In the genomic region with DNA sequence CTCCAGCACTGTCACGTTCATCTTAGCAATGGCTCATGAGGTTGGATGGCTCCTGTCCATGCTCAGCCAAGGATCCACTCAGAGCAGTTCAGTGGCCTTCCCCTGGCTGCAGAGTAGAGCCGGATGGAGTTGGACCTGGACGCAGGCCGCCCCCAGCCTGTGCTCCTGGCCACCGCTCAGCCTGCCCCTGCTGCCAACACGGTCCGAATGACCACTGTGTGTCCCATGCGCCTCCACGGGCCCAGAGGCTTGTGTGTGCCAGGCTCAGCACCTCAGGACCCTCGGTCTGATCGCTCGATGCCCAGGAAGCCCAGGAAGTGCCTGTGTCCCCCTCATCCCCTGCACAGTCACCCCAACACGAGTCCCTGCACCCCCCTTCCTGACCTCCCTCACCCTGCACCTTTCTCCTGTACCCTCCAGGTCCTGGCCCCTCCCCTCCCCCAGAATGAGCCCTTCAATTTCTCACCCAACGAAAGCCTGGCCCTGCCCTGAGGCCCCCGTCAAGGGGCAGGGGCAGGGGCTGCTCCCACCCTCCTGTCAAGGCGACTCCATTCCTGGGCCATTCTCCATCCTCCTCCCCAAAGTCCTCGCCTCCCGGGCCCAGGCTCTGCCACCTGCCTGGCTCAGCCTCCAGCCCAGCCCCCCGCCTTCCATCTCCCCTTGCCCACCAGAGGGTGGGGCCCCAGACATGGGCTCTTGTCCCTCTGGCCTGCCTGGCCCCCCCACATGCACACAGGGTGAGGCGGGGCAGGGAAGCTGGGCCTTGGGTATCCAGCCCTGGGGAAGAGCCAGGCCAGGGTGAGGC, we compare ENCODE assay signal across 16 cellular contexts.
"Had no signal": no experiment of that assay in that cellular context is flagged by ENCODE, and none has a peak within 500 bp of the region (broad histone marks: within the 10 kb centered on the region; RNA-seq: fewer than 3 reads in every experiment).

No MANE protein-coding gene starts in this region.

- H3K4me1 Mint-ChIP-seq: activated naive CD8-positive, alpha-beta T cell treated with anti-CD3 and anti-CD28 coated beads, Interleukin-2, amount 50 U/mL, for 24 hours; central memory CD8-positive, alpha-beta T cell; nephron had no signal

- H3K27ac Mint-ChIP-seq: activated naive CD8-positive, alpha-beta T cell treated with anti-CD3 and anti-CD28 coated beads, Interleukin-2, amount 50 U/mL, for 24 hours; nephron; stimulated activated naive CD8-positive, alpha-beta T cell treated with anti-CD3 and anti-CD28 coated beads, Interleukin-15, Interleukin-2, amounts not matched to agents 100 ng/mL and 50 ng/mL, for 24 hours; T-helper 2 cell treated with Interferon-gamma antibody and Interleukin-4, amounts not matched to agents 5 μg/mL and 100 μg/mL, for 36 hours had no signal

- H3K4me3 Mint-ChIP-seq: activated naive CD8-positive, alpha-beta T cell treated with anti-CD3 and anti-CD28 coated beads, Interleukin-2, amount 50 U/mL, for 24 hours; central memory CD8-positive, alpha-beta T cell; nephron; stimulated activated naive CD8-positive, alpha-beta T cell treated with anti-CD3 and anti-CD28 coated beads, Interleukin-15, Interleukin-2, amounts not matched to agents 100 ng/mL and 50 ng/mL, for 24 hours; T-helper 2 cell treated with Interferon-gamma antibody and Interleukin-4, amounts not matched to agents 5 μg/mL and 100 μg/mL, for 36 hours had no signal

- DNase-seq: activated CD4-positive, alpha-beta T cell treated with anti-CD3 and anti-CD28 coated beads, Interleukin-2, amount 50 U/mL, for 48 hours; activated naive CD8-positive, alpha-beta T cell treated with anti-CD3 and anti-CD28 coated beads, Interleukin-2, amount 50 U/mL, for 24 hours; anterior cingulate cortex; brain microvascular endothelial cell; effector CD4-positive, alpha-beta T cell; gastrocnemius medialis; nucleus accumbens; retina; uterus had no signal

- H3K9me3 ChIP-seq: gastrocnemius medialis, uterus had no signal

- H3K4me1 ChIP-seq: gastrocnemius medialis, heart right ventricle, tibial nerve, uterus had no signal

- H3K9me3 Mint-ChIP-seq: activated naive CD8-positive, alpha-beta T cell treated with anti-CD3 and anti-CD28 coated beads, Interleukin-2, amount 50 U/mL, for 24 hours; central memory CD8-positive, alpha-beta T cell; nephron; stimulated activated naive CD8-positive, alpha-beta T cell treated with anti-CD3 and anti-CD28 coated beads, Interleukin-15, Interleukin-2, amounts not matched to agents 100 ng/mL and 50 ng/mL, for 24 hours; T-helper 2 cell treated with Interferon-gamma antibody and Interleukin-4, amounts not matched to agents 5 μg/mL and 100 μg/mL, for 36 hours had no signal

- ATAC-seq: activated naive CD8-positive, alpha-beta T cell treated with anti-CD3 and anti-CD28 coated beads, Interleukin-2, amount 50 U/mL, for 24 hours; esophagus mucosa; gastrocnemius medialis had no signal

- H3K4me3 ChIP-seq: gastrocnemius medialis, heart right ventricle, tibial nerve, uterus had no signal

- H3K36me3 ChIP-seq: brain microvascular endothelial cell, gastrocnemius medialis, heart right ventricle, tibial nerve, uterus had no signal

- H3K27ac ChIP-seq: brain microvascular endothelial cell, gastrocnemius medialis, heart right ventricle, tibial nerve, uterus had no signal

- H3K27me3 ChIP-seq: brain microvascular endothelial cell, uterus had no signal
